In genomic region chr14:75063491-75064204, GRCh38 we compare ENCODE assay signal across 1 cellular context.
TF ChIP-seq lines count a peak whose summit lies in the region.

ACYP1 (minus strand) TSS chr14:75064024; CDS start chr14:75063553, 471 bp downstream.

TF ChIP-seq in HepG2, 621 proteins besides CTCF, POLR2A, EP300 and RAD21 (continued from another document and continues in another):
- no peak for TF ChIP-seq HNF1A (IDR thresholded peaks at IDR 0.05; ENCODE audit: low read depth)
- no peak for TF ChIP-seq HNF1A (CRISPR knock-in tag; IDR thresholded peaks at IDR 0.05; ENCODE audit: borderline replicate concordance)
- no peak for TF ChIP-seq PAF1 (CRISPR knock-in tag; IDR thresholded peaks at IDR 0.05)
- TF ChIP-seq POLR2AphosphoS2 (IDR thresholded peaks at IDR 0.05; ENCODE audit: low read depth, low read length): no peak
- TF ChIP-seq RARG (CRISPR knock-in tag; IDR thresholded peaks at IDR 0.05; ENCODE audit: low read depth): no peak
- TF ChIP-seq STAG1 (CRISPR knock-in tag; IDR thresholded peaks at IDR 0.05): peak; percentile 13; the same call in 1 of the 2 replicates
- no peak for TF ChIP-seq SMAD1 (CRISPR knock-in tag; IDR thresholded peaks at IDR 0.05; ENCODE audit: borderline replicate concordance, low read depth)
- TF ChIP-seq NR0B2 (CRISPR knock-in tag; IDR thresholded peaks at IDR 0.05): no peak
- no peak for TF ChIP-seq ZNF431 (CRISPR knock-in tag; IDR thresholded peaks at IDR 0.05; ENCODE audit: borderline replicate concordance, low read depth)
- peak; percentile 40; the same call in 1 of the 2 replicates for TF ChIP-seq RXRB (CRISPR knock-in tag; IDR thresholded peaks at IDR 0.05; ENCODE audit: borderline replicate concordance)
- TF ChIP-seq ZBTB40 (IDR thresholded peaks at IDR 0.05): no peak
- TF ChIP-seq ZBTB40 (CRISPR knock-in tag; IDR thresholded peaks at IDR 0.05): 0 out of 2 replicates have a peak, but pooled peaks have one; percentile 26
- no peak for TF ChIP-seq ZMAT5 (CRISPR knock-in tag; IDR thresholded peaks at IDR 0.05; ENCODE audit: borderline replicate concordance, low read depth)
- no peak for TF ChIP-seq BCLAF1 (IDR thresholded peaks at IDR 0.05)
- TF ChIP-seq ELF3 (CRISPR knock-in tag; IDR thresholded peaks at IDR 0.05): peak; percentile 25; the same call in 1 of the 2 replicates
- peak; percentile 67; the same call in 1 of the 2 replicates for TF ChIP-seq ZNF501 (CRISPR knock-in tag; IDR thresholded peaks at IDR 0.05)
- TF ChIP-seq ZHX1 (CRISPR knock-in tag; IDR thresholded peaks at IDR 0.05; ENCODE audit: low read depth): no peak
- TF ChIP-seq ZFP91 (CRISPR knock-in tag; IDR thresholded peaks at IDR 0.05; ENCODE audit: borderline replicate concordance): peak; percentile 51; the same call in 1 of the 2 replicates
- TF ChIP-seq ERF (CRISPR knock-in tag; IDR thresholded peaks at IDR 0.05): peak; percentile 49; the same call in 1 of the 2 replicates
- TF ChIP-seq FOXA1 (IDR thresholded peaks at IDR 0.05): no peak
- TF ChIP-seq FOXA1 (CRISPR knock-in tag; IDR thresholded peaks at IDR 0.05): no peak
- no peak for TF ChIP-seq PRMT3 (CRISPR knock-in tag; IDR thresholded peaks at IDR 0.05; ENCODE audit: borderline replicate concordance, low read depth)
- peak; percentile 73; the same call in 1 of the 2 replicates for TF ChIP-seq PBX3 (CRISPR knock-in tag; IDR thresholded peaks at IDR 0.05; ENCODE audit: borderline replicate concordance)
- peak; percentile 66 for TF ChIP-seq RBFOX2 (IDR thresholded peaks at IDR 0.05; ENCODE audit: low read depth, low read length)
- no peak for TF ChIP-seq EED (CRISPR knock-in tag; IDR thresholded peaks at IDR 0.05)
- TF ChIP-seq E2F5 (CRISPR knock-in tag; conservative IDR thresholded peaks at IDR 0.05): 0 out of 2 replicates have a peak, but pooled peaks have one; percentile 25
- peak; percentile 26 for TF ChIP-seq TEAD3 (CRISPR knock-in tag; optimal IDR thresholded peaks at IDR 0.05; ENCODE audit: borderline replicate concordance)
- TF ChIP-seq ZNF850 (CRISPR knock-in tag; conservative IDR thresholded peaks at IDR 0.05): no peak
- TF ChIP-seq MAZ (IDR thresholded peaks at IDR 0.05; ENCODE audit: borderline replicate concordance, low read depth, low read length): no peak
- TF ChIP-seq MAZ (CRISPR knock-in tag; IDR thresholded peaks at IDR 0.05; ENCODE audit: low read depth): 0 out of 2 replicates have a peak, but pooled peaks have one; percentile 35
- TF ChIP-seq ZNF605 (CRISPR knock-in tag; IDR thresholded peaks at IDR 0.05): peak; percentile 59; the same call in 1 of the 2 replicates
